Comparison of ENCODE assay signal across 21 cellular contexts in the genomic region with DNA sequence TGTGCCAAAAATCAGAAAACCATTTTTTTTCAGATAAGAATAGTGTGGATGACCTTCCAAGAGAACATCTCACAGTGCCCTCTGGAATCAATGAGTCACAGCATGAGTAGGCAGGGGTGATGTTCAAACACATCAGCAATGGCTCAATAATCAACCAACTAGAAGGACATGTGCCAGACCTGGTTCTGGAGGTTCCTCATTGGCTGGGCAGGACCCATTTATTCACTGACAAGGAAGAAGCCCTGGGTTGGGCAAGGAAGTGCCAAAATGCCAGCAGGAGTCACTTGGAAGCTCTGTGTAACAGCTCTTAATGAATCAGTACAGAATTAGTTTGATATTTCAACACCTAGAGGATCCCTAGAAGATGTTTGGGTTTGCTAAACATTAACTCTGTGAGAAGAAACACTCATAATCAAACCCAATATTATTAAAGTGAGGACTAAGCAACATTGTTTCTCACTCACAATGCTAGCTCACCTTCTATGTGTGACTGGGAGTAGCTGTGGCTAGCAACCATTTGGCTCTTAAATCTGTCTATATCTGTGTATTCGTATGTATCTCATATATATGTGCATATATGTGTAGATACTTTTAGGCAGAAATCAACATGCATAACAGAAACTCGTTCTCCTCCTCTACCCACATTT.
DNase-seq lines count a peak whose midpoint lies in the region; ATAC-seq, FAIRE-seq and TF ChIP-seq lines count a peak whose summit lies in the region.
"Had no signal": no experiment of that assay in that cellular context is flagged by ENCODE, and none has a peak within 500 bp of the region (broad histone marks: within the 10 kb centered on the region; RNA-seq: fewer than 3 reads in every experiment).

No MANE protein-coding gene starts in this region.

- H3K4me2 ChIP-seq in HepG2 (ENCODE audit: low read depth, low read length): no peak overlapping the region

- CTCF ChIA-PET in HepG2 (lab: Yijun Ruan, JAX; ENCODE audit: low intra/inter-chr PET ratio, low total read pairs): no interaction called here

- no peak for FAIRE-seq in HepG2 (lab: Jason Lieb, UNC)
- FAIRE-seq: small intestine had no signal

- no peak overlapping the region for H3K4me3 Mint-ChIP-seq in stimulated activated naive CD8-positive, alpha-beta T cell treated with anti-CD3 and anti-CD28 coated beads, Interleukin-15, Interleukin-2, amounts not matched to agents 100 ng/mL and 50 ng/mL, for 24 hours
- no peak overlapping the region for H3K4me3 Mint-ChIP-seq in type B pancreatic cell
- H3K4me3 Mint-ChIP-seq: CD4-positive, alpha-beta T cell; dendritic cell treated with granulocyte-macrophage colony-stimulating factor and Interleukin-4, amounts not matched to agents 40 ng/mL and 50 ng/mL, for 4 days; T-helper 2 cell treated with Interferon-gamma antibody and Interleukin-4, amounts not matched to agents 5 μg/mL and 100 μg/mL, for 36 hours had no signal

- H3K36me3 Mint-ChIP-seq in stimulated activated naive CD8-positive, alpha-beta T cell treated with anti-CD3 and anti-CD28 coated beads, Interleukin-15, Interleukin-2, amounts not matched to agents 100 ng/mL and 50 ng/mL, for 24 hours (ENCODE audit: low read depth): no peaks in the 10 kb centered on the region
- no peaks in the 10 kb centered on the region for H3K36me3 Mint-ChIP-seq in type B pancreatic cell

- H3K4me1 ChIP-seq in liver (ENCODE audit: control insufficient read depth in 4 of 4, insufficient read depth in 4 of 4, low read length in 3 of 4) (no peaks in the 10 kb centered on the region), HepG2 (ENCODE audit: insufficient read depth, low read length) (no peaks in the 10 kb centered on the region), esophagus squamous epithelium (no peaks in the 10 kb centered on the region)
- H3K4me1 ChIP-seq: gastroesophageal sphincter, SJSA1 had no signal

- H3K9ac ChIP-seq in liver (ENCODE audit: low read depth in 1 of 2, low read length in 2 of 2) (no peak overlapping the region), HepG2 (ENCODE audit: insufficient read depth, low read depth, low read length) (no peak overlapping the region)

- WGBS in liver: 41% methylated on average over 2 of the region's 2 CpGs
- WGBS in HepG2 (ENCODE audit: low lambda C conversion rate): 3% methylated on average over 2 of the region's 2 CpGs
- WGBS in esophagus squamous epithelium, 2 donors: 48 to 53% methylated on average over 2 of the region's 2 CpGs

- no peaks in the 10 kb centered on the region for H3K79me2 ChIP-seq in HepG2 (ENCODE audit: insufficient read depth, low read length)

- no peak for ATAC-seq in HepG2
- ATAC-seq: gastroesophageal sphincter had no signal

- H3K9me3 ChIP-seq in liver (ENCODE audit: control insufficient read depth in 4 of 4, low read length in 3 of 4) (no peaks in the 10 kb centered on the region), HepG2 (ENCODE audit: low read length) (no peaks in the 10 kb centered on the region), esophagus squamous epithelium (no peaks in the 10 kb centered on the region)
- H3K9me3 ChIP-seq: gastroesophageal sphincter, SJSA1 had no signal

- H3K27ac ChIP-seq in liver (ENCODE audit: low read depth in 1 of 2, low read length in 2 of 2) (no peak overlapping the region), HepG2 (ENCODE audit: extremely low read length, insufficient read depth, low read length) (no peak overlapping the region), esophagus squamous epithelium (no peak overlapping the region)
- H3K27ac ChIP-seq: cardiac muscle cell, gastroesophageal sphincter, SJSA1 had no signal

- TF ChIP-seq POLR2A in HepG2 (IDR thresholded peaks at IDR 0.05; ENCODE audit: insufficient read depth in 1 of 2, low read depth in 2 of 2, low read length in 2 of 2) (no peak), esophagus squamous epithelium (IDR thresholded peaks at IDR 0.05) (no peak)

- H4K20me1 ChIP-seq in HepG2 (ENCODE audit: insufficient read depth, low read length): no peaks in the 10 kb centered on the region

- no TSS peak for BruUV-seq in HepG2 (replicated peaks; lab: Mats Ljungman, UMichigan)

- intact Hi-C loops in HepG2 (cut with micrococcal nuclease; ENCODE audit: unreplicated experiment) (no loop called here), esophagus squamous epithelium (cut with DNase I) (no loop called here)

- TF ChIP-seq RAD21 in liver (IDR thresholded peaks at IDR 0.05) (no peak), HepG2 (CRISPR knock-in tag; IDR thresholded peaks at IDR 0.05) (no peak)

- no peaks in the 10 kb centered on the region for H3K36me3 ChIP-seq in liver (ENCODE audit: control insufficient read depth in 4 of 4, insufficient read depth in 3 of 4, low read depth in 1 of 4, low read length in 3 of 4)
- H3K36me3 ChIP-seq in HepG2 (replicated peaks in 1 of 2; ENCODE audit: control insufficient read depth in 1 of 2, insufficient read depth in 2 of 2, low read length in 2 of 2): no peaks in the 10 kb centered on the region
- H3K36me3 ChIP-seq in esophagus squamous epithelium: no peaks in the 10 kb centered on the region
- H3K36me3 ChIP-seq: cardiac muscle cell, gastroesophageal sphincter, SJSA1 had no signal

- POLR2A ChIA-PET in HepG2 (lab: Yijun Ruan, JAX): no interaction called here

- peaks cover 14% of the 10 kb centered on the region for H3K4me1 Mint-ChIP-seq in stimulated activated naive CD8-positive, alpha-beta T cell treated with anti-CD3 and anti-CD28 coated beads, Interleukin-15, Interleukin-2, amounts not matched to agents 100 ng/mL and 50 ng/mL, for 24 hours (ENCODE audit: low read depth)
- no peaks in the 10 kb centered on the region for H3K4me1 Mint-ChIP-seq in type B pancreatic cell (ENCODE audit: unreplicated experiment)

- no peak overlapping the region for H2AFZ ChIP-seq in HepG2 (ENCODE audit: low read length)

- H3K4me3 ChIP-seq in liver (ENCODE audit: low read depth in 1 of 3, low read length in 3 of 3) (no peak overlapping the region), HepG2 (replicated peaks in 1 of 3; ENCODE audit: insufficient read depth in 1 of 3, low read depth in 2 of 3, low read length in 3 of 3) (no peak overlapping the region), epithelial cell of proximal tubule (ENCODE audit: low read depth, low read length) (no peak overlapping the region), esophagus squamous epithelium (no peak overlapping the region)
- H3K4me3 ChIP-seq: cardiac muscle cell, gastroesophageal sphincter, SJSA1 had no signal

- TF ChIP-seq CTCF in liver (IDR thresholded peaks at IDR 0.05; ENCODE audit: low read depth, low read length, missing input control) (no peak), HepG2 (CRISPR knock-in tag; IDR thresholded peaks at IDR 0.05) (no peak), epithelial cell of proximal tubule (conservative IDR thresholded peaks at IDR 0.05; ENCODE audit: low read depth, low read length) (peak; percentile 9), type B pancreatic cell (conservative IDR thresholded peaks at IDR 0.05) (no peak), esophagus squamous epithelium (IDR thresholded peaks at IDR 0.05) (no peak)

- in situ Hi-C loops in HepG2 (cut with HindIII; ENCODE audit: extremely low pct_ligation_motif_present, low pct_unique_long_range_greater_than_20kb): no loop called here

- H3K9me3 Mint-ChIP-seq in stimulated activated naive CD8-positive, alpha-beta T cell treated with anti-CD3 and anti-CD28 coated beads, Interleukin-15, Interleukin-2, amounts not matched to agents 100 ng/mL and 50 ng/mL, for 24 hours: peaks cover 16% of the 10 kb centered on the region
- peaks cover 17% of the 10 kb centered on the region for H3K9me3 Mint-ChIP-seq in type B pancreatic cell
- H3K9me3 Mint-ChIP-seq: T-helper 2 cell treated with Interferon-gamma antibody and Interleukin-4, amounts not matched to agents 5 μg/mL and 100 μg/mL, for 36 hours had no signal

- H3K27me3 ChIP-seq in liver (ENCODE audit: control insufficient read depth in 4 of 4, insufficient read depth in 4 of 4, low read length in 3 of 4) (no peaks in the 10 kb centered on the region), HepG2 (ENCODE audit: control insufficient read depth in 1 of 2, insufficient read depth in 2 of 2, low read length in 2 of 2) (no peaks in the 10 kb centered on the region), esophagus squamous epithelium (no peaks in the 10 kb centered on the region)
- H3K27me3 ChIP-seq: gastroesophageal sphincter, SJSA1 had no signal

- no peaks in the 10 kb centered on the region for H3K27me3 Mint-ChIP-seq in stimulated activated naive CD8-positive, alpha-beta T cell treated with anti-CD3 and anti-CD28 coated beads, Interleukin-15, Interleukin-2, amounts not matched to agents 100 ng/mL and 50 ng/mL, for 24 hours
- H3K27me3 Mint-ChIP-seq in type B pancreatic cell: peaks cover 3% of the 10 kb centered on the region
- H3K27me3 Mint-ChIP-seq: CD4-positive, alpha-beta T cell; dendritic cell treated with granulocyte-macrophage colony-stimulating factor and Interleukin-4, amounts not matched to agents 40 ng/mL and 50 ng/mL, for 4 days had no signal

- TF ChIP-seq EP300 in HepG2 (IDR thresholded peaks at IDR 0.05; ENCODE audit: low read depth in 2 of 2, low read length in 2 of 2) (no peak), HepG2 (CRISPR knock-in tag; IDR thresholded peaks at IDR 0.05; ENCODE audit: borderline replicate concordance) (no peak)

- peak overlapping the region; percentile 45 for H3K27ac Mint-ChIP-seq in stimulated activated naive CD8-positive, alpha-beta T cell treated with anti-CD3 and anti-CD28 coated beads, Interleukin-15, Interleukin-2, amounts not matched to agents 100 ng/mL and 50 ng/mL, for 24 hours
- no peak overlapping the region for H3K27ac Mint-ChIP-seq in type B pancreatic cell
- H3K27ac Mint-ChIP-seq: CD4-positive, alpha-beta T cell; dendritic cell treated with granulocyte-macrophage colony-stimulating factor and Interleukin-4, amounts not matched to agents 40 ng/mL and 50 ng/mL, for 4 days; T-helper 2 cell treated with Interferon-gamma antibody and Interleukin-4, amounts not matched to agents 5 μg/mL and 100 μg/mL, for 36 hours had no signal

- DNase-seq in HepG2 (ENCODE audit: low spot score) (no peak), MV-4-11 (lab: John Stamatoyannopoulos, UW) (peak; percentile 22), epithelial cell of proximal tubule (ENCODE audit: low read depth) (peak; percentile 99), type B pancreatic cell (ENCODE audit: extremely low spot score, unreplicated experiment) (no peak), esophagus squamous epithelium (lab: John Stamatoyannopoulos, UW) (no peak), NCI-H2107 treated with DMSO at 0.1 percent for 48 hours (lab: John Stamatoyannopoulos, UW; ENCODE audit: unreplicated experiment) (no peak)
- DNase-seq: activated effector memory CD4-positive, alpha-beta T cell treated with anti-CD3 and anti-CD28 coated beads, Interleukin-2, amount 50 U/mL, for 16 hours; CD4-positive, alpha-beta T cell; DMS79 treated with DMSO at 0.1 percent for 48 hours; KBM-7; NCI-H526 treated with DMSO at 0.1 percent for 48 hours; small intestine; stimulated activated CD4-positive, alpha-beta T cell treated with anti-CD3 and anti-CD28 coated beads, Interleukin-4, amount 100 ng/mL, for 24 hours; substantia nigra had no signal

TF ChIP-seq in HepG2, 621 proteins besides CTCF, POLR2A, EP300 and RAD21 (continues in another document):
- TF ChIP-seq GABPB1 (CRISPR knock-in tag; IDR thresholded peaks at IDR 0.05): no peak
- no peak for TF ChIP-seq HNRNPK (IDR thresholded peaks at IDR 0.05; ENCODE audit: low read depth, low read length, poor library complexity, severe bottlenecking)
- no peak for TF ChIP-seq ZMYM3 (CRISPR knock-in tag; IDR thresholded peaks at IDR 0.05)

Comparison
In these comparisons a context has a peak if more than half of its experiments do, and no peak if none do; other contexts are left out.
1. DNase-seq: peak in MV-4-11 (single experiment) and epithelial cell of proximal tubule (single experiment); none in HepG2 (single experiment), type B pancreatic cell (single experiment), esophagus squamous epithelium (single experiment) and NCI-H2107 treated with DMSO at 0.1 percent for 48 hours (single experiment).